Comparison of ENCODE assay signal across 14 cellular contexts in the genomic region with DNA sequence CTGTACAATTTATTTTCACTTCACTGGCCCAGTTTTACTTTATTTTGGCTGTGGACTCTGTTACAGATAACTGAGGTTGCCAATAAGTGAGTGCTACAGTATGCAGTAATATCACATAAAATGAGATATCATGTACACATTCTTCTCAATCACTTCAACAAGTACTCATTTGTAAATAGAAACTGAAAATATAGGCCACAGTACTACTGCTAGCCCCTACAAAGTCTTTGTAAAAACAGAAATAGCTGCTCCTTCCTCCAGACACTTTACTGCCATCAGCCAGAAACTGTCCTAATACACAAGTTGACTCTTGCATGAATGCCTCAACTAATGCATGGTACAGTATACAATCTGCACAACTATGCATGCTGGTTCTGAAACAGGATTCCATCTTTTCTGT. TPM values are rescaled to one million over a fixed set of nuclear protein-coding genes. Genes with fewer than 3 reads are reported as not detected.
DNase-seq lines count a peak whose midpoint lies in the region; ATAC-seq, FAIRE-seq and TF ChIP-seq lines count a peak whose summit lies in the region.
"Had no signal": no experiment of that assay in that cellular context is flagged by ENCODE, and none has a peak within 500 bp of the region (broad histone marks: within the 10 kb centered on the region; RNA-seq: fewer than 3 reads in every experiment).

No MANE protein-coding gene starts in this region.

- no peak for TF ChIP-seq POLR2A in GM12878 (IDR thresholded peaks at IDR 0.05; ENCODE audit: low read depth, low read length)

- no peak for TF ChIP-seq EP300 in GM12878 (IDR thresholded peaks at IDR 0.05; ENCODE audit: borderline replicate concordance in 1 of 2, control insufficient read depth in 1 of 2, low read depth in 2 of 2, low read length in 2 of 2)

- TF ChIP-seq RAD21 in GM12878 (IDR thresholded peaks at IDR 0.05; ENCODE audit: insufficient read depth, low read depth, low read length), result no peak

- no peak overlapping the region for H3K27ac Mint-ChIP-seq in CD8-positive, alpha-beta T cell

- ATAC-seq in activated CD4-positive, CD25-positive, alpha-beta regulatory T cell treated with anti-CD3 and anti-CD28 coated beads, Interleukin-2, amount 50 U/mL, for 24 hours, result peak; percentile 41 to 43
- ATAC-seq in GM21423 (IDR thresholded peaks at IDR 0.05; ENCODE audit: unreplicated experiment) (peak; percentile 39), HG03175 (IDR thresholded peaks at IDR 0.05; ENCODE audit: unreplicated experiment) (peak; percentile 65), GM12878 (peak; percentile 74)
- no peak for ATAC-seq in CD8-positive, alpha-beta T cell
- ATAC-seq: esophagus mucosa, HCT116 had no signal

- peak overlapping the region; percentile 51 for H3K4me2 ChIP-seq in GM12878 (ENCODE audit: control insufficient read depth, insufficient read depth)

- CTCF ChIA-PET in GM12878 (lab: Yijun Ruan, JAX), result interaction anchor here (1.3 to 4.0 kb wide), 5 partner anchors 29 to 552 kb away, joined by 3 to 23 read pairs (median 7); no protein-coding TSS in a partner anchor
- CTCF ChIA-PET in CD8-positive, alpha-beta T cell (lab: Charles Lee), result interaction anchor here (1.1 to 1.8 kb wide), 2 partner anchors 8 to 13 kb away, joined by 3 to 6 read pairs; no protein-coding TSS in a partner anchor

- DNase-seq in activated CD4-positive, CD25-positive, alpha-beta regulatory T cell treated with anti-CD3 and anti-CD28 coated beads, Interleukin-2, amount 50 U/mL, for 72 hours, result no peak
- DNase-seq in GM12878 (ENCODE audit: low read depth, low spot score), result peak; percentile 36
- DNase-seq in UCSD-AML1 (lab: John Stamatoyannopoulos, UW; ENCODE audit: unreplicated experiment), result no peak
- no peak for DNase-seq in CD8-positive, alpha-beta T cell
- no peak for DNase-seq in WERI-Rb-1
- DNase-seq: activated naive CD4-positive, alpha-beta T cell treated with Interleukin-2 at 50 U/mL for 16 hours; NCI-H1105 treated with DMSO at 0.1 percent for 48 hours; NCI-H748 treated with DMSO at 0.1 percent for 48 hours had no signal

- no peak for FAIRE-seq in GM12878 (lab: Jason Lieb, UNC)

- peaks cover 37% of the 10 kb centered on the region for H3K36me3 Mint-ChIP-seq in CD8-positive, alpha-beta T cell

- no peaks in the 10 kb centered on the region for H4K20me1 ChIP-seq in GM12878 (ENCODE audit: control insufficient read depth, insufficient read depth)

- H3K9me3 Mint-ChIP-seq in CD8-positive, alpha-beta T cell, result peaks cover 4% of the 10 kb centered on the region

- H3K9me3 ChIP-seq in GM12878 (replicated peaks; ENCODE audit: control insufficient read depth, insufficient read depth, low read length) (no peaks in the 10 kb centered on the region), WERI-Rb-1 (ENCODE audit: severe bottlenecking) (no peaks in the 10 kb centered on the region)
- H3K9me3 ChIP-seq in CD8-positive, alpha-beta T cell (ENCODE audit: low read length), result no peaks in the 10 kb centered on the region

- H2AFZ ChIP-seq in GM12878 (ENCODE audit: control insufficient read depth, low read depth, low read length), result no peak overlapping the region; the same call in 1 of the 2 replicates

- peaks cover 23% of the 10 kb centered on the region for H3K4me1 ChIP-seq in GM12878 (ENCODE audit: control insufficient read depth, insufficient read depth, low read length)
- no peaks in the 10 kb centered on the region for H3K4me1 ChIP-seq in CD8-positive, alpha-beta T cell (ENCODE audit: insufficient read depth, low read length)

- no peak overlapping the region for H3K4me3 Mint-ChIP-seq in CD8-positive, alpha-beta T cell

- no TSS peak for BruUV-seq in GM12878 (replicated peaks; lab: Mats Ljungman, UMichigan)

- RAD21 ChIA-PET in GM12878 (lab: Charles Lee; ENCODE audit: unreplicated experiment), result interaction anchor here (0.6 to 2.6 kb wide), 7 partner anchors 11 to 529 kb away, joined by 3 to 7 read pairs (median 4); a partner anchor contains a TSS

- H3K27me3 ChIP-seq in GM12878 (replicated peaks in 1 of 2; ENCODE audit: control insufficient read depth in 2 of 2, insufficient read depth in 2 of 2, low read length in 1 of 2), result no peaks in the 10 kb centered on the region
- no peaks in the 10 kb centered on the region for H3K27me3 ChIP-seq in CD8-positive, alpha-beta T cell (ENCODE audit: insufficient read depth, low read length)
- H3K27me3 ChIP-seq in WERI-Rb-1 (ENCODE audit: insufficient read depth, low read depth, severe bottlenecking), result no peaks in the 10 kb centered on the region

- TF ChIP-seq CTCF in GM12878 (IDR thresholded peaks at IDR 0.05 in 2 of 3, conservative IDR thresholded peaks at IDR 0.05 in 1 of 3; ENCODE audit: control insufficient read depth in 2 of 3, extremely low read depth in 1 of 3, insufficient read depth in 1 of 3, low read depth in 3 of 3, low read length in 3 of 3), result no peak
- no peak for TF ChIP-seq CTCF in CD8-positive, alpha-beta T cell (IDR thresholded peaks at IDR 0.05)
- TF ChIP-seq CTCF in WERI-Rb-1 (IDR thresholded peaks at IDR 0.05; ENCODE audit: low read depth, low read length), result no peak

- H3K9ac ChIP-seq in GM12878 (ENCODE audit: control insufficient read depth, insufficient read depth, low read length), result no peak overlapping the region

- H3K27me3 Mint-ChIP-seq in CD8-positive, alpha-beta T cell (ENCODE audit: low read depth), result no peaks in the 10 kb centered on the region

- peaks cover 16% of the 10 kb centered on the region for H3K79me2 ChIP-seq in GM12878 (ENCODE audit: control insufficient read depth, insufficient read depth, low read length)

- H3K4me1 Mint-ChIP-seq in CD8-positive, alpha-beta T cell (ENCODE audit: low read depth), result peaks cover 46% of the 10 kb centered on the region

- intact Hi-C loops in GM12878 (cut with micrococcal nuclease; ENCODE audit: unreplicated experiment), result no loop called here
- intact Hi-C loops in CD8-positive, alpha-beta T cell (cut with DNase I, micrococcal nuclease), result no loop called here

- POLR2A ChIA-PET in GM12878 (lab: Charles Lee), result interaction anchor here (1.0 to 2.3 kb wide), 2 partner anchors 9 to 19 kb away, joined by 3 to 14 read pairs; a partner anchor contains a TSS
- POLR2A ChIA-PET in CD8-positive, alpha-beta T cell (lab: Charles Lee), result interaction anchor here (1.9 kb wide), 1 partner anchor 8 kb away, joined by 7 read pairs; no protein-coding TSS in a partner anchor

- H3K27ac ChIP-seq in GM12878 (ENCODE audit: control insufficient read depth, insufficient read depth), result peak overlapping the region; percentile 1; the same call in 1 of the 2 replicates
- no peak overlapping the region for H3K27ac ChIP-seq in CD8-positive, alpha-beta T cell (ENCODE audit: low read depth, low read length)
- H3K27ac ChIP-seq in WERI-Rb-1, result no peak overlapping the region
- H3K27ac ChIP-seq: 22Rv1 had no signal

- no peak overlapping the region for H3K4me3 ChIP-seq in GM12878
- no peak overlapping the region for H3K4me3 ChIP-seq in CD8-positive, alpha-beta T cell (ENCODE audit: low read depth, low read length)
- no peak overlapping the region for H3K4me3 ChIP-seq in WERI-Rb-1 (ENCODE audit: low read depth, low read length)

- in situ Hi-C loops in GM12878 (cut with MboI), result no loop called here

- no peaks in the 10 kb centered on the region for H3K36me3 ChIP-seq in GM12878 (ENCODE audit: control insufficient read depth in 2 of 2, insufficient read depth in 2 of 2, low read length in 1 of 2)
- H3K36me3 ChIP-seq in CD8-positive, alpha-beta T cell (ENCODE audit: insufficient read depth, low read length), result no peaks in the 10 kb centered on the region
- H3K36me3 ChIP-seq in WERI-Rb-1, result peaks cover 19% of the 10 kb centered on the region

- SMC1A ChIA-PET in GM12878 (lab: Charles Lee; ENCODE audit: uncharacterized antibody, unreplicated experiment), result interaction anchor here (0.9 to 2.8 kb wide), 8 partner anchors 9 to 67 kb away, joined by 3 to 12 read pairs (median 8); a partner anchor contains a TSS

RNA-seq across cellular contexts. Expression of a gene that starts 9.2 kb away (rescaled TPM):
- 9.8 and 14.1 TPM in 2 replicates for total RNA-seq in GM12878 (2013; cell fraction: nucleolus; rRNA removed)
- total RNA-seq in GM12878 (2014; rRNA removed), result 7.5 and 8.1 TPM in 2 replicates
- total RNA-seq in GM12878 (2014; rRNA removed; fragmentation: Illumina TruSeq; extraction: Trizol), result 7.1 and 7.4 TPM in 2 replicates
- total RNA-seq in GM12878 (2021), result 19.0 and 20.0 TPM in 2 replicates
- polyA plus RNA-seq in GM12878 (2011; ENCODE audit: low read depth), result 12.6 TPM
- polyA plus RNA-seq in GM12878 (2011; rRNA removed), result 22.5 and 40.3 TPM in 2 replicates
- 46.3 and 49.1 TPM in 2 replicates for polyA plus RNA-seq in GM12878 (2011; cell fraction: cytosol; rRNA removed)
- polyA plus RNA-seq in GM12878 (2011; cell fraction: nucleus; rRNA removed), result 24.9 and 29.5 TPM in 2 replicates
- polyA plus RNA-seq in GM12878 (2012), result 15.8 and 15.9 TPM in 2 replicates
- 21.9 and 23.7 TPM in 2 replicates for polyA plus RNA-seq in GM12878 (2014; fragmentation: Illumina TruSeq; extraction: Trizol)
- 10 to 100 TPM; 10.9 to 20.2 TPM for polyA plus RNA-seq in GM12878 (2014; fragmentation: Nextera tagmentation; extraction: Ambion mirVana)
- polyA plus RNA-seq in GM12878 (2014; rRNA removed), result 19.9 and 24.1 TPM in 2 replicates
- polyA plus RNA-seq in GM12878 (2016; fragmentation: Nextera tagmentation; extraction: Ambion mirVana), result 10 to 100 TPM; 26.4 to 28.0 TPM
- polyA minus RNA-seq in GM12878 (2011; rRNA and poly(A)+ RNA removed), result 27.4 and 34.4 TPM in 2 replicates
- 7.9 and 16.5 TPM in 2 replicates for polyA minus RNA-seq in GM12878 (2011; cell fraction: cytosol; rRNA and poly(A)+ RNA removed)
- 10.0 and 14.9 TPM in 2 replicates for polyA minus RNA-seq in GM12878 (2011; cell fraction: nucleus; rRNA and poly(A)+ RNA removed)
- total RNA-seq in CD8-positive, alpha-beta T cell, result 10 to 100 TPM; 12.3 to 12.6 TPM
